In genomic region chr16:69108069-69108904, GRCh38 we compare ENCODE assay signal across 15 cellular contexts. TPM values are rescaled to one million over a fixed set of nuclear protein-coding genes. Genes with fewer than 3 reads are reported as not detected.
DNase-seq lines count a peak whose midpoint lies in the region; ATAC-seq, FAIRE-seq and TF ChIP-seq lines count a peak whose summit lies in the region.
"Had no signal": no experiment of that assay in that cellular context is flagged by ENCODE, and none has a peak within 500 bp of the region (broad histone marks: within the 10 kb centered on the region; RNA-seq: fewer than 3 reads in every experiment).

No MANE protein-coding gene starts in this region.

- no peak overlapping the region for H3K27ac Mint-ChIP-seq in mesothelial cell of epicardium
- no peak overlapping the region for H3K27ac Mint-ChIP-seq in activated CD4-positive, alpha-beta T cell treated with anti-CD3 and anti-CD28 coated beads, Interleukin-2, amount 10 ng/mL, durations not matched to agents 24 days and 14 days
- H3K27ac Mint-ChIP-seq: activated T-helper 2 cell treated with anti-CD3 and anti-CD28 coated beads, Interferon-gamma antibody, Interleukin-2, Interleukin-4, amounts not matched to agents 10 μg/mL and 5 μg/mL and 100 μg/mL, durations not matched to agents 14 hours and 24 hours and 36 hours had no signal

- peak overlapping the region; percentile 93; the same call in 1 of the 2 replicates for H2BK5ac ChIP-seq in H1 (ENCODE audit: low read depth, low read length)

- peak overlapping the region; percentile 93; the same call in 1 of the 2 replicates for H2BK20ac ChIP-seq in H1 (ENCODE audit: low read length)

- 0 out of 2 replicates have a peak overlapping the region, but pooled peaks have one; percentile 17 for H3K27ac ChIP-seq in 22Rv1
- peak overlapping the region; percentile 74; the same call in 1 of the 2 replicates for H3K27ac ChIP-seq in HCT116 (ENCODE audit: low read depth, low read length)
- H3K27ac ChIP-seq in H1 (ENCODE audit: low read depth, low read length), result no peak overlapping the region; the same call in 1 of the 2 replicates
- H3K27ac ChIP-seq: BLaER1, colonic mucosa, ovary had no signal

- H3K4me1 ChIP-seq in HCT116 (ENCODE audit: control insufficient read depth in 1 of 2, insufficient read depth in 2 of 2, low read length in 2 of 2), result peaks cover 21 to 68% of the 10 kb centered on the region in 2 experiments
- H3K4me1 ChIP-seq in H1 (replicated peaks in 1 of 4; ENCODE audit: control insufficient read depth in 3 of 4, insufficient read depth in 4 of 4, low read length in 3 of 4), result peaks cover 4 to 20% (median 12%) of the 10 kb centered on the region in 4 experiments
- H3K4me1 ChIP-seq in HAP-1, result peaks cover 4% of the 10 kb centered on the region

- DNase-seq in HCT116 (ENCODE audit: low read depth, low spot score) (no peak), H1 (ENCODE audit: low read depth in 1 of 2, low spot score in 2 of 2) (no peak), mesothelial cell of epicardium (ENCODE audit: low spot score in 2 of 2, unreplicated experiment in 2 of 2) (no peak), hippocampal formation (lab: John Stamatoyannopoulos, UW) (no peak), HAP-1 (ENCODE audit: low spot score in 2 of 2) (no peak), left lobe of liver (ENCODE audit: low spot score) (no peak)
- DNase-seq in activated CD4-positive, alpha-beta T cell treated with anti-CD3 and anti-CD28 coated beads, Interleukin-2, amount 10 ng/mL, durations not matched to agents 24 days and 14 days, result no peak
- DNase-seq: NCI-H1436 had no signal

- ATAC-seq in HCT116 (no peak), left lobe of liver (no peak)

- TF ChIP-seq POLR2A in HCT116 (IDR thresholded peaks at IDR 0.05; ENCODE audit: borderline replicate concordance, extremely low read depth, insufficient read depth, insufficient read length), result no peak
- no peak for TF ChIP-seq POLR2A in H1 (IDR thresholded peaks at IDR 0.05; ENCODE audit: control extremely low read depth in 1 of 2, low read depth in 2 of 2, low read length in 2 of 2)

- H3K9me3 Mint-ChIP-seq in mesothelial cell of epicardium, result no peaks in the 10 kb centered on the region
- H3K9me3 Mint-ChIP-seq in activated CD4-positive, alpha-beta T cell treated with anti-CD3 and anti-CD28 coated beads, Interleukin-2, amount 10 ng/mL, durations not matched to agents 24 days and 14 days, result no peaks in the 10 kb centered on the region
- H3K9me3 Mint-ChIP-seq: activated T-helper 2 cell treated with anti-CD3 and anti-CD28 coated beads, Interferon-gamma antibody, Interleukin-2, Interleukin-4, amounts not matched to agents 10 μg/mL and 5 μg/mL and 100 μg/mL, durations not matched to agents 14 hours and 24 hours and 36 hours had no signal

- TF ChIP-seq EP300 in H1 (IDR thresholded peaks at IDR 0.05; ENCODE audit: borderline replicate concordance in 1 of 2, low read depth in 2 of 2, low read length in 2 of 2), result no peak

- peak overlapping the region; percentile 20 for H3K14ac ChIP-seq in H1 (ENCODE audit: insufficient read length)

- TF ChIP-seq CTCF in 22Rv1 (IDR thresholded peaks at IDR 0.05) (no peak), HCT116 (IDR thresholded peaks at IDR 0.05 in 2 of 3, conservative IDR thresholded peaks at IDR 0.05 in 1 of 3; ENCODE audit: borderline replicate concordance in 1 of 3, insufficient read depth in 1 of 3, low read depth in 2 of 3, low read length in 2 of 3) (no peak), H1 (IDR thresholded peaks at IDR 0.05; ENCODE audit: control extremely low read depth in 1 of 3, insufficient read depth in 1 of 3, low read depth in 1 of 3, low read length in 3 of 3) (peak in 1 of 3 experiments; percentile 19; a peak in 1 of 4 replicates), mesothelial cell of epicardium (IDR thresholded peaks at IDR 0.05; ENCODE audit: unreplicated experiment) (no peak)

- intact Hi-C loops in HCT116 (cut with micrococcal nuclease), result loop anchor here (5.0 kb wide), 2 partner anchors 186 to 261 kb away; no protein-coding TSS in a partner anchor
- intact Hi-C loops in activated CD4-positive, alpha-beta T cell treated with anti-CD3 and anti-CD28 coated beads, Interleukin-2, amount 10 ng/mL, durations not matched to agents 24 days and 14 days (cut with micrococcal nuclease), result no loop called here

- H3K4me2 ChIP-seq in HCT116 (ENCODE audit: low read length), result peak overlapping the region; percentile 99
- H3K4me2 ChIP-seq in H1 (ENCODE audit: insufficient read depth in 1 of 2, low read depth in 2 of 2, low read length in 2 of 2), result peak overlapping the region; percentile 92 to 98

- H4K91ac ChIP-seq in H1 (replicated peaks; ENCODE audit: insufficient read length, low read length), result peak overlapping the region; percentile 90

- H4K5ac ChIP-seq in H1 (ENCODE audit: insufficient read length, low read depth, low read length), result peak overlapping the region; percentile 10

- 14% methylated on average over 7 of the region's 8 CpGs; no CpG with 5 or more reads in 1 of the 2 experiments for WGBS in H1 (ENCODE audit: extremely low coverage in 1 of 2, insufficient coverage in 1 of 2, insufficient read length in 1 of 2, insufficient replicate concordance in 2 of 2, low coverage in 1 of 2, low lambda C conversion rate in 2 of 2, missing lambda C conversion rate in 1 of 2), 2 experiments

- H3K18ac ChIP-seq in H1 (ENCODE audit: extremely low read depth, low read length), result peak overlapping the region; percentile 93

- H2AK5ac ChIP-seq in H1 (ENCODE audit: low read depth, low read length), result peak overlapping the region; percentile 56; the same call in 1 of the 2 replicates

- POLR2A ChIA-PET in HCT116 (lab: Charles Lee) (interaction anchor here (0.8 to 1.8 kb wide), 7 partner anchors 9 to 191 kb away, joined by 3 to 4 read pairs (median 3); no protein-coding TSS in a partner anchor), H1 (lab: Charles Lee; ENCODE audit: partially characterized antibody) (interaction anchor here (0.6 to 6.1 kb wide), 26 partner anchors 8 to 578 kb away, joined by 3 to 38 read pairs (median 4); partner anchors contain the start of genes CHTF8 and UTP4)

- no peak overlapping the region for H3K56ac ChIP-seq in H1 (replicated peaks; ENCODE audit: insufficient read length, low read depth, low read length)

- H3K4ac ChIP-seq in H1 (replicated peaks; ENCODE audit: insufficient read length, low read depth, low read length), result peak overlapping the region; percentile 45

- in situ Hi-C loops in HAP-1 (cut with MboI; ENCODE audit: low sequenced_read_pairs), result no loop called here

- no peak for FAIRE-seq in H1 (lab: Jason Lieb, UNC)
- FAIRE-seq: RCC 7860, urothelium cell line had no signal

- H3K9me3 ChIP-seq in HCT116 (ENCODE audit: control insufficient read depth in 1 of 2, insufficient read depth in 1 of 2, low read depth in 1 of 2, low read length in 2 of 2) (no peaks in the 10 kb centered on the region), H1 (ENCODE audit: insufficient read depth in 2 of 2, low read depth in 1 of 2, low read length in 1 of 2) (no peaks in the 10 kb centered on the region), HAP-1 (no peaks in the 10 kb centered on the region)
- H3K9me3 ChIP-seq: BLaER1, colonic mucosa, ovary had no signal

- peaks cover 15% of the 10 kb centered on the region; the same call in 1 of the 2 replicates for H4K20me1 ChIP-seq in HCT116 (ENCODE audit: insufficient read depth)
- peaks cover 7 to 14% of the 10 kb centered on the region in 2 experiments for H4K20me1 ChIP-seq in H1 (replicated peaks in 1 of 2; ENCODE audit: control insufficient read depth in 1 of 2, insufficient read depth in 2 of 2, low read length in 2 of 2)

- H3K36me3 ChIP-seq in HCT116 (ENCODE audit: control insufficient read depth in 1 of 2, insufficient read depth in 2 of 2, low read length in 2 of 2), result peaks cover 28 to 45% of the 10 kb centered on the region in 2 experiments; a peak in 3 of 4 replicates
- peaks cover 7 to 32% (median 24%) of the 10 kb centered on the region in 4 experiments for H3K36me3 ChIP-seq in H1 (ENCODE audit: control insufficient read depth in 2 of 4, insufficient read depth in 4 of 4, low read length in 3 of 4)
- peaks cover 12% of the 10 kb centered on the region for H3K36me3 ChIP-seq in HAP-1 (replicated peaks)
- H3K36me3 ChIP-seq: colonic mucosa, ovary had no signal

- H3K4me3 Mint-ChIP-seq in mesothelial cell of epicardium, result peak overlapping the region; percentile 39
- no peak overlapping the region for H3K4me3 Mint-ChIP-seq in activated CD4-positive, alpha-beta T cell treated with anti-CD3 and anti-CD28 coated beads, Interleukin-2, amount 10 ng/mL, durations not matched to agents 24 days and 14 days

- CTCF ChIA-PET in HCT116 (lab: Charles Lee), result interaction anchor here (1.5 kb wide), 1 partner anchor 9 kb away, joined by 5 read pairs; no protein-coding TSS in a partner anchor
- CTCF ChIA-PET in H1 (lab: Charles Lee; ENCODE audit: partially characterized antibody), result interaction anchor here (0.5 to 10.6 kb wide), 22 partner anchors 8 to 261 kb away, joined by 3 to 174 read pairs (median 5); partner anchors contain the start of gene UTP4

- peaks cover 53% of the 10 kb centered on the region for H3K27me3 Mint-ChIP-seq in mesothelial cell of epicardium (ENCODE audit: low read depth)
- H3K27me3 Mint-ChIP-seq in activated CD4-positive, alpha-beta T cell treated with anti-CD3 and anti-CD28 coated beads, Interleukin-2, amount 10 ng/mL, durations not matched to agents 24 days and 14 days, result peaks cover 34% of the 10 kb centered on the region

- peak overlapping the region in 1 of 2 experiments; percentile 90; a peak in 3 of 4 replicates for H3K4me3 ChIP-seq in HCT116 (replicated peaks in 1 of 2; ENCODE audit: low read depth in 1 of 2, low read length in 2 of 2)
- H3K4me3 ChIP-seq in H1 (ENCODE audit: extremely low read depth in 1 of 4, insufficient read depth in 2 of 4, low read depth in 3 of 4, low read length in 4 of 4), result peak overlapping the region; percentile 60 to 82 (median 75)
- no peak overlapping the region for H3K4me3 ChIP-seq in HAP-1
- H3K4me3 ChIP-seq: ovary had no signal

- TF ChIP-seq RAD21 in HCT116 (IDR thresholded peaks at IDR 0.05; ENCODE audit: low read depth), result no peak
- TF ChIP-seq RAD21 in H1 (IDR thresholded peaks at IDR 0.05 in 1 of 2, conservative IDR thresholded peaks at IDR 0.05 in 1 of 2; ENCODE audit: low read depth in 2 of 2, low read length in 2 of 2), result no peak

- H2BK15ac ChIP-seq in H1 (ENCODE audit: low read length), result peak overlapping the region; percentile 88; the same call in 1 of the 2 replicates

- H3K9me2 ChIP-seq in HCT116 (ENCODE audit: insufficient read depth), result no peaks in the 10 kb centered on the region

- peaks cover 21% of the 10 kb centered on the region for H3K23me2 ChIP-seq in H1 (ENCODE audit: low read depth, low read length)

- peaks cover 19% of the 10 kb centered on the region for H3K79me1 ChIP-seq in H1 (ENCODE audit: low read depth, low read length)

- peak overlapping the region; percentile 98; the same call in 1 of the 2 replicates for H2BK12ac ChIP-seq in H1 (ENCODE audit: low read depth, low read length)

- H3K27me3 ChIP-seq in HCT116 (ENCODE audit: insufficient read depth, low read length) (no peaks in the 10 kb centered on the region), H1 (replicated peaks in 1 of 4; ENCODE audit: control insufficient read depth in 3 of 4, extremely low read depth in 1 of 4, insufficient read depth in 3 of 4, low read length in 3 of 4) (no peaks in the 10 kb centered on the region), HAP-1 (ENCODE audit: low read depth) (no peaks in the 10 kb centered on the region)
- H3K27me3 ChIP-seq: colonic mucosa, ovary had no signal

- RAD21 ChIA-PET in HCT116 (lab: Charles Lee; ENCODE audit: low non-redundant PET in 1 of 2, low total read pairs in 2 of 2, uncharacterized antibody in 2 of 2, unreplicated experiment in 2 of 2), result no interaction called here

- peaks cover 11% of the 10 kb centered on the region for H3K36me3 Mint-ChIP-seq in mesothelial cell of epicardium
- H3K36me3 Mint-ChIP-seq in activated CD4-positive, alpha-beta T cell treated with anti-CD3 and anti-CD28 coated beads, Interleukin-2, amount 10 ng/mL, durations not matched to agents 24 days and 14 days (ENCODE audit: low read depth), result peaks cover 9% of the 10 kb centered on the region

- H3K9ac ChIP-seq in HCT116 (ENCODE audit: low read length) (peak overlapping the region; percentile 91), H1 (replicated peaks in 1 of 4; ENCODE audit: extremely low read depth in 1 of 4, low read depth in 3 of 4, low read length in 3 of 4) (peak overlapping the region; percentile 53 to 65 (median 61))
- H3K9ac ChIP-seq: BLaER1 had no signal

- no TSS peak for BruUV-seq in HCT116 (replicated peaks; lab: Mats Ljungman, UMichigan)

- H2AFZ ChIP-seq in HCT116 (ENCODE audit: low read depth, low read length, poor library complexity, severe bottlenecking) (no peak overlapping the region), H1 (ENCODE audit: low read length) (no peak overlapping the region)

- no peak overlapping the region for H3K23ac ChIP-seq in H1 (ENCODE audit: insufficient read length)

- H3K4me1 Mint-ChIP-seq in mesothelial cell of epicardium, result peaks cover 19% of the 10 kb centered on the region
- peaks cover 13% of the 10 kb centered on the region for H3K4me1 Mint-ChIP-seq in activated CD4-positive, alpha-beta T cell treated with anti-CD3 and anti-CD28 coated beads, Interleukin-2, amount 10 ng/mL, durations not matched to agents 24 days and 14 days

- H4K8ac ChIP-seq in H1 (ENCODE audit: extremely low read depth, insufficient read depth, low read length), result peak overlapping the region; percentile 46; the same call in 1 of the 2 replicates

- H3K79me2 ChIP-seq in HCT116 (ENCODE audit: insufficient read depth, low read length), result peaks cover 75% of the 10 kb centered on the region
- H3K79me2 ChIP-seq in H1 (ENCODE audit: control insufficient read depth in 1 of 2, insufficient read depth in 2 of 2, low read length in 2 of 2), result peaks cover 11 to 51% of the 10 kb centered on the region in 2 experiments; a peak in 3 of 4 replicates

- H2BK120ac ChIP-seq in H1 (replicated peaks; ENCODE audit: low read depth, low read length), result no peak overlapping the region

RNA-seq across cellular contexts. Expression of gene HAS3, which starts 2.8 kb away (rescaled TPM):
- total RNA-seq in HCT116 (2021; ENCODE audit: unreplicated experiment) (140 TPM), mesothelial cell of epicardium (0.86 to 1.2 TPM (median 0.92 TPM) in 3 replicates), left lobe of liver (0.53 TPM)
- 56.6 and 57.5 TPM in 2 replicates for polyA plus RNA-seq in HCT116 (2012)
- 64.4 and 69.6 TPM in 2 replicates for total RNA-seq in H1 (2021; fragmentation: NEBNext Ultra II Directional; extraction: Animal tissue kit (Norgen Biotek cat#: 25700))
- 32.1 and 36.3 TPM in 2 replicates for polyA plus RNA-seq in H1 (2011; rRNA removed)
- polyA plus RNA-seq in H1 (2011; cell fraction: cytosol; rRNA removed), result 29.6 TPM
- 66.5 TPM for polyA plus RNA-seq in H1 (2011; cell fraction: nucleus; rRNA removed)
- polyA plus RNA-seq in H1 (2012, experiment 1 of 2), result 34.8 to 49.4 TPM (median 37.8 TPM) in 4 replicates
- polyA plus RNA-seq in H1 (2012, experiment 2 of 2), result 21.6 TPM
- polyA plus RNA-seq in H1 (2013, experiment 1 of 2), result 67.7 TPM
- polyA plus RNA-seq in H1 (2013, experiment 2 of 2), result 65.6 TPM
- polyA minus RNA-seq in H1 (2011; rRNA and poly(A)+ RNA removed), result 63.5 and 84.0 TPM in 2 replicates
- 45.7 TPM for polyA minus RNA-seq in H1 (2011; cell fraction: cytosol; rRNA and poly(A)+ RNA removed)
- polyA minus RNA-seq in H1 (2011; cell fraction: nucleus; rRNA and poly(A)+ RNA removed), result 51.1 TPM
- 0.56 and 0.64 TPM in 2 replicates for total RNA-seq in activated CD4-positive, alpha-beta T cell treated with anti-CD3 and anti-CD28 coated beads, Interleukin-2, amount 10 ng/mL, durations not matched to agents 24 days and 14 days

RNA-seq across cellular contexts. Expression of gene CHTF8, which starts 24.1 kb away (rescaled TPM):
- total RNA-seq in HCT116 (2021; ENCODE audit: unreplicated experiment), result 184 TPM
- 123 and 145 TPM in 2 replicates for polyA plus RNA-seq in HCT116 (2012)
- 138 and 146 TPM in 2 replicates for total RNA-seq in H1 (2021; fragmentation: NEBNext Ultra II Directional; extraction: Animal tissue kit (Norgen Biotek cat#: 25700))
- 114 and 163 TPM in 2 replicates for polyA plus RNA-seq in H1 (2011; rRNA removed)
- 142 TPM for polyA plus RNA-seq in H1 (2011; cell fraction: cytosol; rRNA removed)
- polyA plus RNA-seq in H1 (2011; cell fraction: nucleus; rRNA removed), result 134 TPM
- polyA plus RNA-seq in H1 (2012, experiment 1 of 2), result 121 to 142 TPM (median 125 TPM) in 4 replicates
- polyA plus RNA-seq in H1 (2012, experiment 2 of 2), result 205 TPM
- polyA plus RNA-seq in H1 (2013, experiment 1 of 2), result 85.3 TPM
- polyA plus RNA-seq in H1 (2013, experiment 2 of 2), result 88.1 TPM
- polyA minus RNA-seq in H1 (2011; rRNA and poly(A)+ RNA removed), result 161 and 182 TPM in 2 replicates
- 79.5 TPM for polyA minus RNA-seq in H1 (2011; cell fraction: cytosol; rRNA and poly(A)+ RNA removed)
- 44.1 TPM for polyA minus RNA-seq in H1 (2011; cell fraction: nucleus; rRNA and poly(A)+ RNA removed)
- 91.9 to 96.7 TPM (median 95.2 TPM) in 3 replicates for total RNA-seq in mesothelial cell of epicardium
- total RNA-seq in left lobe of liver, result 59.1 TPM
- 124 and 138 TPM in 2 replicates for total RNA-seq in activated CD4-positive, alpha-beta T cell treated with anti-CD3 and anti-CD28 coated beads, Interleukin-2, amount 10 ng/mL, durations not matched to agents 24 days and 14 days

RNA-seq across cellular contexts. Expression of gene UTP4, which starts 24.2 kb away (rescaled TPM):
- 125 TPM for total RNA-seq in HCT116 (2021; ENCODE audit: unreplicated experiment)
- polyA plus RNA-seq in HCT116 (2012), result 78.2 and 80.1 TPM in 2 replicates
- 101 TPM in 2 replicates for total RNA-seq in H1 (2021; fragmentation: NEBNext Ultra II Directional; extraction: Animal tissue kit (Norgen Biotek cat#: 25700))
- polyA plus RNA-seq in H1 (2011; rRNA removed), result 71.8 and 118 TPM in 2 replicates
- polyA plus RNA-seq in H1 (2011; cell fraction: cytosol; rRNA removed), result 97.1 TPM
- 79.0 TPM for polyA plus RNA-seq in H1 (2011; cell fraction: nucleus; rRNA removed)
- polyA plus RNA-seq in H1 (2012, experiment 1 of 2), result 79.5 to 93.4 TPM (median 87.5 TPM) in 4 replicates
- 49.1 TPM for polyA plus RNA-seq in H1 (2012, experiment 2 of 2)
- 56.7 TPM for polyA plus RNA-seq in H1 (2013, experiment 1 of 2)
- 56.3 TPM for polyA plus RNA-seq in H1 (2013, experiment 2 of 2)
- 200 and 231 TPM in 2 replicates for polyA minus RNA-seq in H1 (2011; rRNA and poly(A)+ RNA removed)
- polyA minus RNA-seq in H1 (2011; cell fraction: cytosol; rRNA and poly(A)+ RNA removed), result 63.9 TPM
- 44.5 TPM for polyA minus RNA-seq in H1 (2011; cell fraction: nucleus; rRNA and poly(A)+ RNA removed)
- total RNA-seq in mesothelial cell of epicardium, result 45.0 to 49.4 TPM (median 48.0 TPM) in 3 replicates
- total RNA-seq in left lobe of liver, result 17.6 TPM
- total RNA-seq in activated CD4-positive, alpha-beta T cell treated with anti-CD3 and anti-CD28 coated beads, Interleukin-2, amount 10 ng/mL, durations not matched to agents 24 days and 14 days, result 126 and 131 TPM in 2 replicates

Comparison
In these comparisons a context has a peak if more than half of its experiments do, and no peak if none do; other contexts are left out.
1. RNA of gene HAS3, which starts 2.8 kb away (total RNA-seq): 140 TPM in HCT116 (single experiment) and 64.4 to 69.6 TPM in H1; 0.86 to 1.2 TPM in mesothelial cell of epicardium, 0.56 to 0.64 TPM in activated CD4-positive, alpha-beta T cell treated with anti-CD3 and anti-CD28 coated beads, Interleukin-2, amount 10 ng/mL, durations not matched to agents 24 days and 14 days and 0.53 TPM in left lobe of liver (single experiment); every median in the first group is over 10 times any median in the second.